9 cellular contexts compared by ENCODE assay signal in the genomic region with DNA sequence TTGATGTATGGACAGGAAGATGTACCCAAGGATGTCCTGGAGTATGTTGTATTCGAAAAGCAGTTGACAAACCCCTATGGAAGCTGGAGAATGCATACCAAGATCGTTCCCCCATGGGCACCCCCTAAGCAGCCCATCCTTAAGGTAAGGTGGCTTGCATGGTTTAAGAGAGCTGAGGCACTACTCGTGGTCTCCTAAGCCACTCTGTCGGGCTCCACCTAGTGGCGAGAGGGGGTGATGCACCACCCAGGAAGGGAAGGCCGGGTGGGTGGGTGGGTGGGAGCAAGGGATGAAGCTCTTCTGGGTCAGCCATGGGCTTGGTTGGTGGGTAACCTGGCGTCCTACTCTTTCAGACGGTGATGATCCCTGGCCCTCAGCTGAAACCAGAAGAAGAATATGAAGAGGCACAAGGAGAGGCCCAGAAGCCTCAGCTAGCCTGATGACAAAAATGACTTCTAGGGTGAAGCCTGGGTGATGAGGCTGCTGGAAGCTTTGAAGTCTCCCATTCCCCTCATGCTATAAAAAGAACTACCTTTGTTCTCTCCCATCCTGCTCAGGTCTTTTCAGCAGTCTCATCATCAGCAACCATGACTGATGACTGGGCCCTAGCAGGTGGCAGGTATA. TPM values are rescaled to one million over a fixed set of nuclear protein-coding genes. Genes with fewer than 3 reads are reported as not detected.
DNase-seq lines count a peak whose midpoint lies in the region; TF ChIP-seq lines count a peak whose summit lies in the region.
"Had no signal": no experiment of that assay in that cellular context is flagged by ENCODE, and none has a peak within 500 bp of the region (broad histone marks: within the 10 kb centered on the region; RNA-seq: fewer than 3 reads in every experiment).

No MANE protein-coding gene starts in this region.

- H2BK5ac ChIP-seq in mesenchymal stem cell (ENCODE audit: low read depth, low read length, poor library complexity, severe bottlenecking), result no peak overlapping the region

- no peak overlapping the region for H2BK120ac ChIP-seq in mesenchymal stem cell (ENCODE audit: low read depth, low read length)

- no peaks in the 10 kb centered on the region for H3K79me1 ChIP-seq in mesenchymal stem cell (replicated peaks; ENCODE audit: low read length, poor library complexity, severe bottlenecking)

- H3K27ac Mint-ChIP-seq in activated CD4-positive, alpha-beta T cell treated with anti-CD3 and anti-CD28 coated beads, Interleukin-2, amount 10 ng/mL, durations not matched to agents 7 days and 5 days, result no peak overlapping the region

- DNase-seq in NCI-H1092 (lab: John Stamatoyannopoulos, UW) (peak; percentile 42), NCI-H1092 treated with DMSO at 0.1 percent for 48 hours (lab: John Stamatoyannopoulos, UW) (no peak), NCI-H1105 (lab: John Stamatoyannopoulos, UW) (peak; percentile 23), coronary artery (ENCODE audit: low spot score) (peak; percentile 54), mesenchymal stem cell (peak; percentile 61), foreskin melanocyte (no peak)
- peak; percentile 77 for DNase-seq in activated CD4-positive, alpha-beta T cell treated with anti-CD3 and anti-CD28 coated beads, Interleukin-2, amount 10 ng/mL, durations not matched to agents 7 days and 5 days
- peak; percentile 45 to 62 for DNase-seq in stimulated activated CD8-positive, alpha-beta memory T cell treated with anti-CD3 and anti-CD28 coated beads, Interleukin-4, amount 100 ng/mL, for 4 hours (ENCODE audit: low read depth in 2 of 2, low spot score in 1 of 2)

- H3K27me3 Mint-ChIP-seq in activated CD4-positive, alpha-beta T cell treated with anti-CD3 and anti-CD28 coated beads, Interleukin-2, amount 10 ng/mL, durations not matched to agents 7 days and 5 days, result no peaks in the 10 kb centered on the region

- no peaks in the 10 kb centered on the region for H3K9me3 ChIP-seq in mesenchymal stem cell (ENCODE audit: control insufficient read depth, low read length)
- H3K9me3 ChIP-seq: BLaER1 had no signal

- H3K9me3 Mint-ChIP-seq in activated CD4-positive, alpha-beta T cell treated with anti-CD3 and anti-CD28 coated beads, Interleukin-2, amount 10 ng/mL, durations not matched to agents 7 days and 5 days, result no peaks in the 10 kb centered on the region

- H3K27ac ChIP-seq in coronary artery (no peak overlapping the region), mesenchymal stem cell (ENCODE audit: low read length, poor library complexity, severe bottlenecking) (no peak overlapping the region)
- H3K27ac ChIP-seq: BLaER1 had no signal

- H3K36me3 Mint-ChIP-seq in activated CD4-positive, alpha-beta T cell treated with anti-CD3 and anti-CD28 coated beads, Interleukin-2, amount 10 ng/mL, durations not matched to agents 7 days and 5 days (ENCODE audit: low read depth), result peaks cover 8% of the 10 kb centered on the region

- H2BK12ac ChIP-seq in mesenchymal stem cell (ENCODE audit: low read length in 2 of 2), result no peak overlapping the region

- no peak overlapping the region for H3K18ac ChIP-seq in mesenchymal stem cell (ENCODE audit: low read depth in 1 of 2, low read length in 2 of 2)

- H3K23ac ChIP-seq in mesenchymal stem cell (ENCODE audit: low read length in 2 of 2), result no peak overlapping the region

- no peak overlapping the region for H4K8ac ChIP-seq in mesenchymal stem cell (ENCODE audit: low read length)

- H3K9ac ChIP-seq in mesenchymal stem cell (ENCODE audit: low read length), result no peak overlapping the region
- H3K9ac ChIP-seq: BLaER1 had no signal

- H3K4me3 Mint-ChIP-seq in activated CD4-positive, alpha-beta T cell treated with anti-CD3 and anti-CD28 coated beads, Interleukin-2, amount 10 ng/mL, durations not matched to agents 7 days and 5 days, result no peak overlapping the region

- peaks cover 5% of the 10 kb centered on the region for H3K4me1 Mint-ChIP-seq in activated CD4-positive, alpha-beta T cell treated with anti-CD3 and anti-CD28 coated beads, Interleukin-2, amount 10 ng/mL, durations not matched to agents 7 days and 5 days

- TF ChIP-seq CTCF in coronary artery (IDR thresholded peaks at IDR 0.05), result peak; percentile 63

- peaks cover 4 to 7% of the 10 kb centered on the region in 2 experiments for H3K27me3 ChIP-seq in mesenchymal stem cell (ENCODE audit: control insufficient read depth in 1 of 2, insufficient read depth in 1 of 2, low read length in 2 of 2)
- H3K27me3 ChIP-seq: BLaER1 had no signal

- POLR2A ChIA-PET in activated CD4-positive, alpha-beta T cell treated with anti-CD3 and anti-CD28 coated beads, Interleukin-2, amount 10 ng/mL, durations not matched to agents 7 days and 5 days (lab: Charles Lee), result no interaction called here

- H2BK15ac ChIP-seq in mesenchymal stem cell (ENCODE audit: low read depth, poor library complexity, severe bottlenecking), result no peak overlapping the region

- no peak overlapping the region for H4K91ac ChIP-seq in mesenchymal stem cell (ENCODE audit: low read length)

- no peak overlapping the region for H2AFZ ChIP-seq in mesenchymal stem cell (ENCODE audit: low read depth, low read length)

- 19% methylated on average over 6 of the region's 8 CpGs for WGBS in mesenchymal stem cell

- no peak overlapping the region for H3K14ac ChIP-seq in mesenchymal stem cell (ENCODE audit: low read length in 2 of 2)

- H3K36me3 ChIP-seq in mesenchymal stem cell (ENCODE audit: control insufficient read depth in 1 of 2, insufficient read depth in 2 of 2, low read depth in 1 of 2, low read length in 2 of 2), result peaks cover 21 to 37% of the 10 kb centered on the region in 2 experiments

- CTCF ChIA-PET in activated CD4-positive, alpha-beta T cell treated with anti-CD3 and anti-CD28 coated beads, Interleukin-2, amount 10 ng/mL, durations not matched to agents 7 days and 5 days (lab: Charles Lee), result interaction anchor here (0.8 to 3.4 kb wide), 4 partner anchors 9 to 26 kb away, joined by 3 to 20 read pairs (median 4); a partner anchor contains a TSS

- H3K4ac ChIP-seq in mesenchymal stem cell (ENCODE audit: low read depth in 1 of 2, low read length in 2 of 2), result no peak overlapping the region

- H2AK5ac ChIP-seq in mesenchymal stem cell (ENCODE audit: low read length, severe bottlenecking), result no peak overlapping the region

- no peak overlapping the region for H3K4me2 ChIP-seq in mesenchymal stem cell (ENCODE audit: low read length, poor library complexity, severe bottlenecking)
- H3K4me2 ChIP-seq: BLaER1 had no signal

- H3K4me3 ChIP-seq in coronary artery, result no peak overlapping the region
- H3K4me3 ChIP-seq in mesenchymal stem cell (ENCODE audit: insufficient read depth in 1 of 2, low read depth in 1 of 2, low read length in 2 of 2), result no peak overlapping the region
- H3K4me3 ChIP-seq: BLaER1 had no signal

- peaks cover 2% of the 10 kb centered on the region for H3K4me1 ChIP-seq in mesenchymal stem cell (ENCODE audit: control insufficient read depth, insufficient read depth, low read depth, low read length)

RNA-seq across cellular contexts. Expression of a gene that starts 21.5 kb away (rescaled TPM):
- not detected for total RNA-seq in activated CD4-positive, alpha-beta T cell treated with anti-CD3 and anti-CD28 coated beads, Interleukin-2, amount 10 ng/mL, durations not matched to agents 7 days and 5 days
- not detected for polyA plus RNA-seq in mesenchymal stem cell (2013, experiment 1 of 2)
- polyA plus RNA-seq in mesenchymal stem cell (2013, experiment 2 of 2), result 0.01 TPM

RNA-seq across cellular contexts. Expression of a gene that starts 25.3 kb away (rescaled TPM):
- 10 to 100 TPM; 28.4 to 30.6 TPM for total RNA-seq in activated CD4-positive, alpha-beta T cell treated with anti-CD3 and anti-CD28 coated beads, Interleukin-2, amount 10 ng/mL, durations not matched to agents 7 days and 5 days
- 39.8 TPM for polyA plus RNA-seq in mesenchymal stem cell (2013, experiment 1 of 2)
- 40.2 TPM for polyA plus RNA-seq in mesenchymal stem cell (2013, experiment 2 of 2)

RNA-seq across cellular contexts. Expression of a gene that starts 29.4 kb away (rescaled TPM):
- total RNA-seq in activated CD4-positive, alpha-beta T cell treated with anti-CD3 and anti-CD28 coated beads, Interleukin-2, amount 10 ng/mL, durations not matched to agents 7 days and 5 days, result 10 to 100 TPM; 12.4 to 16.2 TPM
- 4.7 TPM for polyA plus RNA-seq in mesenchymal stem cell (2013, experiment 1 of 2)
- polyA plus RNA-seq in mesenchymal stem cell (2013, experiment 2 of 2), result 4.0 TPM

Comparison
In these comparisons a context has a peak if more than half of its experiments do, and no peak if none do; other contexts are left out.
1. DNase-seq: peak in NCI-H1092 (single experiment), NCI-H1105 (single experiment), activated CD4-positive, alpha-beta T cell treated with anti-CD3 and anti-CD28 coated beads, Interleukin-2, amount 10 ng/mL, durations not matched to agents 7 days and 5 days (single experiment), coronary artery (single experiment), mesenchymal stem cell (single experiment) and stimulated activated CD8-positive, alpha-beta memory T cell treated with anti-CD3 and anti-CD28 coated beads, Interleukin-4, amount 100 ng/mL, for 4 hours (2 of 2); none in NCI-H1092 treated with DMSO at 0.1 percent for 48 hours (single experiment) and foreskin melanocyte (single experiment).